Comparison of ENCODE assay signal across 9 cellular contexts in genomic region chr1:60425528-60425927, GRCh38.
DNase-seq lines count a peak whose midpoint lies in the region; ATAC-seq and TF ChIP-seq lines count a peak whose summit lies in the region.
"Had no signal": no experiment of that assay in that cellular context is flagged by ENCODE, and none has a peak within 500 bp of the region (broad histone marks: within the 10 kb centered on the region; RNA-seq: fewer than 3 reads in every experiment).

No MANE protein-coding gene starts in this region.

- no peaks in the 10 kb centered on the region for H3K4me1 Mint-ChIP-seq in CD8-positive, alpha-beta T cell (ENCODE audit: low read depth)
- no peaks in the 10 kb centered on the region for H3K4me1 Mint-ChIP-seq in activated T-helper 2 cell treated with anti-CD3 and anti-CD28 coated beads, Interferon-gamma antibody, Interleukin-2, Interleukin-4, amounts not matched to agents 10 μg/mL and 5 μg/mL and 100 μg/mL, durations not matched to agents 14 hours and 24 hours and 36 hours (ENCODE audit: low read depth)

- H3K9me3 ChIP-seq in CD8-positive, alpha-beta T cell (ENCODE audit: low read length) = no peaks in the 10 kb centered on the region
- H3K9me3 ChIP-seq: pancreas had no signal

- POLR2A ChIA-PET in CD8-positive, alpha-beta T cell (lab: Charles Lee) = no interaction called here

- H3K4me3 Mint-ChIP-seq in CD8-positive, alpha-beta T cell = no peak overlapping the region
- no peak overlapping the region for H3K4me3 Mint-ChIP-seq in activated T-helper 2 cell treated with anti-CD3 and anti-CD28 coated beads, Interferon-gamma antibody, Interleukin-2, Interleukin-4, amounts not matched to agents 10 μg/mL and 5 μg/mL and 100 μg/mL, durations not matched to agents 14 hours and 24 hours and 36 hours (ENCODE audit: low read depth)

- H3K9me3 Mint-ChIP-seq in CD8-positive, alpha-beta T cell = peaks cover 10% of the 10 kb centered on the region
- H3K9me3 Mint-ChIP-seq in activated T-helper 2 cell treated with anti-CD3 and anti-CD28 coated beads, Interferon-gamma antibody, Interleukin-2, Interleukin-4, amounts not matched to agents 10 μg/mL and 5 μg/mL and 100 μg/mL, durations not matched to agents 14 hours and 24 hours and 36 hours = no peaks in the 10 kb centered on the region

- intact Hi-C loops in CD8-positive, alpha-beta T cell (cut with DNase I, micrococcal nuclease) = no loop called here
- intact Hi-C loops in activated T-helper 2 cell treated with anti-CD3 and anti-CD28 coated beads, Interferon-gamma antibody, Interleukin-2, Interleukin-4, amounts not matched to agents 10 μg/mL and 5 μg/mL and 100 μg/mL, durations not matched to agents 14 hours and 24 hours and 36 hours (cut with micrococcal nuclease) = no loop called here

- no peaks in the 10 kb centered on the region for H3K36me3 Mint-ChIP-seq in CD8-positive, alpha-beta T cell
- no peaks in the 10 kb centered on the region for H3K36me3 Mint-ChIP-seq in activated T-helper 2 cell treated with anti-CD3 and anti-CD28 coated beads, Interferon-gamma antibody, Interleukin-2, Interleukin-4, amounts not matched to agents 10 μg/mL and 5 μg/mL and 100 μg/mL, durations not matched to agents 14 hours and 24 hours and 36 hours (ENCODE audit: low read depth)

- CTCF ChIA-PET in CD8-positive, alpha-beta T cell (lab: Charles Lee) = no interaction called here

- no peaks in the 10 kb centered on the region for H3K4me1 ChIP-seq in CD8-positive, alpha-beta T cell (ENCODE audit: insufficient read depth, low read length)
- H3K4me1 ChIP-seq: pancreas had no signal

- no peak overlapping the region for H3K27ac Mint-ChIP-seq in CD8-positive, alpha-beta T cell
- H3K27ac Mint-ChIP-seq in activated T-helper 2 cell treated with anti-CD3 and anti-CD28 coated beads, Interferon-gamma antibody, Interleukin-2, Interleukin-4, amounts not matched to agents 10 μg/mL and 5 μg/mL and 100 μg/mL, durations not matched to agents 14 hours and 24 hours and 36 hours = no peak overlapping the region

- TF ChIP-seq CTCF in AG09309 (IDR thresholded peaks at IDR 0.05; ENCODE audit: control insufficient read depth, insufficient read depth, low read depth, low read length, missing control alignments) = peak; percentile 5
- no peak for TF ChIP-seq CTCF in CD8-positive, alpha-beta T cell (IDR thresholded peaks at IDR 0.05)

- peak; percentile 72 for ATAC-seq in GM18868 (IDR thresholded peaks at IDR 0.05; ENCODE audit: unreplicated experiment)
- ATAC-seq in CD8-positive, alpha-beta T cell = no peak

- DNase-seq in AG09309 (ENCODE audit: low read depth) = no peak
- DNase-seq in NCI-H69 (lab: John Stamatoyannopoulos, UW) = peak; percentile 51
- DNase-seq in fibroblast of peridontal ligament (ENCODE audit: extremely low read depth) = peak; percentile 12
- DNase-seq in activated gamma-delta T cell (lab: John Stamatoyannopoulos, UW) = no peak
- DNase-seq in CD8-positive, alpha-beta T cell = no peak
- no peak for DNase-seq in activated T-helper 2 cell treated with anti-CD3 and anti-CD28 coated beads, Interferon-gamma antibody, Interleukin-2, Interleukin-4, amounts not matched to agents 10 μg/mL and 5 μg/mL and 100 μg/mL, durations not matched to agents 14 hours and 24 hours and 36 hours (ENCODE audit: low spot score)
- DNase-seq in stimulated activated CD4-positive, alpha-beta T cell treated with anti-CD3 and anti-CD28 coated beads, Interleukin-4, amount 100 ng/mL, for 24 hours = no peak
- DNase-seq: pancreas had no signal

- H3K36me3 ChIP-seq in CD8-positive, alpha-beta T cell (ENCODE audit: insufficient read depth, low read length) = no peaks in the 10 kb centered on the region
- H3K36me3 ChIP-seq: pancreas had no signal

- H3K27me3 ChIP-seq in CD8-positive, alpha-beta T cell (ENCODE audit: insufficient read depth, low read length) = no peaks in the 10 kb centered on the region
- H3K27me3 ChIP-seq: pancreas had no signal

- peaks cover 2% of the 10 kb centered on the region for H3K27me3 Mint-ChIP-seq in CD8-positive, alpha-beta T cell (ENCODE audit: low read depth)
- no peaks in the 10 kb centered on the region for H3K27me3 Mint-ChIP-seq in activated T-helper 2 cell treated with anti-CD3 and anti-CD28 coated beads, Interferon-gamma antibody, Interleukin-2, Interleukin-4, amounts not matched to agents 10 μg/mL and 5 μg/mL and 100 μg/mL, durations not matched to agents 14 hours and 24 hours and 36 hours (ENCODE audit: low read depth)

- H3K4me3 ChIP-seq in AG09309 (ENCODE audit: control insufficient read depth, low read depth, low read length) = no peak overlapping the region
- no peak overlapping the region for H3K4me3 ChIP-seq in CD8-positive, alpha-beta T cell (ENCODE audit: low read depth, low read length)
- H3K4me3 ChIP-seq: pancreas had no signal

- no peak overlapping the region for H3K27ac ChIP-seq in CD8-positive, alpha-beta T cell (ENCODE audit: low read depth, low read length)
- H3K27ac ChIP-seq: pancreas had no signal

Comparison
In these comparisons a context has a peak if more than half of its experiments do, and no peak if none do; other contexts are left out.
1. DNase-seq: peak in NCI-H69 (single experiment) and fibroblast of peridontal ligament (single experiment); none in AG09309 (single experiment), activated gamma-delta T cell (single experiment), CD8-positive, alpha-beta T cell (0 of 7), activated T-helper 2 cell treated with anti-CD3 and anti-CD28 coated beads, Interferon-gamma antibody, Interleukin-2, Interleukin-4, amounts not matched to agents 10 μg/mL and 5 μg/mL and 100 μg/mL, durations not matched to agents 14 hours and 24 hours and 36 hours (single experiment) and stimulated activated CD4-positive, alpha-beta T cell treated with anti-CD3 and anti-CD28 coated beads, Interleukin-4, amount 100 ng/mL, for 24 hours (single experiment).